In genomic region chr20:5511930-5512329, GRCh38 we compare ENCODE assay signal across 31 cellular contexts.
A peak's percentile ranks its signal among the peaks of the same experiment; 100 is the strongest.
DNase-seq lines count a peak whose midpoint lies in the region; ATAC-seq and TF ChIP-seq lines count a peak whose summit lies in the region.
"Had no signal": no experiment of that assay in that cellular context is flagged by ENCODE, and none has a peak within 500 bp of the region (broad histone marks: within the 10 kb centered on the region; RNA-seq: fewer than 3 reads in every experiment).

No MANE protein-coding gene starts in this region.

- no peak for TF ChIP-seq CTCF in activated CD8-positive, alpha-beta T cell treated with anti-CD3 and anti-CD28 coated beads for 36 hours (IDR thresholded peaks at IDR 0.05)
- TF ChIP-seq CTCF in WERI-Rb-1 (IDR thresholded peaks at IDR 0.05; ENCODE audit: low read depth, low read length), result no peak

- peaks cover 19% of the 10 kb centered on the region for H3K4me1 Mint-ChIP-seq in stimulated activated naive CD8-positive, alpha-beta T cell treated with anti-CD3 and anti-CD28 coated beads, Interleukin-15, amount 100 ng/mL, for 72 hours
- peaks cover 7% of the 10 kb centered on the region for H3K4me1 Mint-ChIP-seq in activated CD8-positive, alpha-beta T cell treated with anti-CD3 and anti-CD28 coated beads for 36 hours (ENCODE audit: low read depth)
- H3K4me1 Mint-ChIP-seq: B cell had no signal

- H3K27ac Mint-ChIP-seq in stimulated activated naive CD8-positive, alpha-beta T cell treated with anti-CD3 and anti-CD28 coated beads, Interleukin-15, amount 100 ng/mL, for 72 hours, result peak overlapping the region in 1 of 2 donors; percentile 81
- H3K27ac Mint-ChIP-seq in activated CD8-positive, alpha-beta T cell treated with anti-CD3 and anti-CD28 coated beads for 36 hours, result no peak overlapping the region
- H3K27ac Mint-ChIP-seq: B cell; GM23338; T-helper 1 cell treated with Interleukin-12 subunit alpha and Interleukin-12 subunit beta and Interleukin-4 antibody, amounts not matched to agents 30 μg/mL and 1 μg/mL, for 36 hours had no signal

- no peaks in the 10 kb centered on the region for H3K9me3 ChIP-seq in WERI-Rb-1 (ENCODE audit: severe bottlenecking)
- H3K9me3 ChIP-seq: left ventricle myocardium inferior, right atrium auricular region, stomach, uterus had no signal

- H3K27me3 ChIP-seq in WERI-Rb-1 (ENCODE audit: insufficient read depth, low read depth, severe bottlenecking), result no peaks in the 10 kb centered on the region
- H3K27me3 ChIP-seq: brain microvascular endothelial cell, right atrium auricular region, stomach, uterus had no signal

- no peaks in the 10 kb centered on the region for H3K36me3 Mint-ChIP-seq in activated CD8-positive, alpha-beta T cell treated with anti-CD3 and anti-CD28 coated beads for 36 hours (ENCODE audit: low read depth)

- H3K9me3 Mint-ChIP-seq in stimulated activated naive CD8-positive, alpha-beta T cell treated with anti-CD3 and anti-CD28 coated beads, Interleukin-15, amount 100 ng/mL, for 72 hours, result no peaks in the 10 kb centered on the region
- H3K9me3 Mint-ChIP-seq in activated CD8-positive, alpha-beta T cell treated with anti-CD3 and anti-CD28 coated beads for 36 hours, result peaks cover 1% of the 10 kb centered on the region
- H3K9me3 Mint-ChIP-seq: T-helper 1 cell treated with Interleukin-12 subunit alpha and Interleukin-12 subunit beta and Interleukin-4 antibody, amounts not matched to agents 30 μg/mL and 1 μg/mL, for 36 hours had no signal

- ATAC-seq in stimulated activated naive CD8-positive, alpha-beta T cell treated with anti-CD3 and anti-CD28 coated beads, Interleukin-15, amount 100 ng/mL, for 72 hours, result peak; percentile 89
- no peak for ATAC-seq in stimulated activated naive CD8-positive, alpha-beta T cell treated with anti-CD3 and anti-CD28 coated beads, Interleukin-15, Interleukin-2, amounts not matched to agents 100 U/mL and 50 U/mL, for 24 hours
- ATAC-seq in activated CD8-positive, alpha-beta T cell treated with anti-CD3 and anti-CD28 coated beads for 36 hours, result peak; percentile 42
- ATAC-seq in GM18870 (IDR thresholded peaks at IDR 0.05; ENCODE audit: unreplicated experiment) (no peak), HG03159 (IDR thresholded peaks at IDR 0.05; ENCODE audit: unreplicated experiment) (no peak)
- ATAC-seq: esophagus mucosa, GM23338, PC-3 had no signal

- intact Hi-C loops in activated CD8-positive, alpha-beta T cell treated with anti-CD3 and anti-CD28 coated beads for 36 hours (cut with micrococcal nuclease), result no loop called here

- CTCF ChIA-PET in activated CD8-positive, alpha-beta T cell treated with anti-CD3 and anti-CD28 coated beads for 36 hours (lab: Charles Lee), result interaction anchor here (1.4 kb wide), 1 partner anchor 17 kb away, joined by 3 read pairs; no protein-coding TSS in a partner anchor

- H3K36me3 ChIP-seq in WERI-Rb-1, result no peaks in the 10 kb centered on the region
- H3K36me3 ChIP-seq: brain microvascular endothelial cell, left ventricle myocardium inferior, right atrium auricular region, stomach, uterus had no signal

- POLR2A ChIA-PET in activated CD8-positive, alpha-beta T cell treated with anti-CD3 and anti-CD28 coated beads for 36 hours (lab: Charles Lee), result no interaction called here

- peak in 1 of 2 donors; percentile 20 for DNase-seq in stimulated activated naive CD8-positive, alpha-beta T cell treated with anti-CD3 and anti-CD28 coated beads, Interleukin-15, amount 100 ng/mL, for 72 hours
- no peak for DNase-seq in stimulated activated naive CD8-positive, alpha-beta T cell treated with anti-CD3 and anti-CD28 coated beads, Interleukin-15, Interleukin-2, amounts not matched to agents 100 U/mL and 50 U/mL, for 24 hours
- DNase-seq in MV-4-11 (lab: John Stamatoyannopoulos, UW) (peak; percentile 52), WERI-Rb-1 (no peak)
- DNase-seq in activated CD8-positive, alpha-beta T cell treated with anti-CD3 and anti-CD28 coated beads for 36 hours, result peak; percentile 24
- DNase-seq in stimulated activated CD4-positive, alpha-beta T cell treated with anti-CD3 and anti-CD28 coated beads, Interleukin-1b, Interleukin-23, amount 100 ng/mL, for 48 hours, result no peak
- DNase-seq: activated CD4-positive, alpha-beta T cell treated with anti-CD3 and anti-CD28 coated beads for 4 hours; activated naive CD4-positive, alpha-beta T cell treated with Interleukin-2 at 50 U/mL for 16 hours; amygdala; brain microvascular endothelial cell; cerebellar nuclear complex; dermis blood vessel endothelial cell; DMS53; left ventricle myocardium inferior; mesenchymal stem cell; NCI-H1092 treated with DMSO at 0.1 percent for 48 hours; NCI-H187 treated with DMSO at 0.1 percent for 48 hours; NCI-H2171; PC-3; stimulated activated CD4-positive, alpha-beta T cell treated with anti-CD3 and anti-CD28 coated beads, Interleukin-2, amount 100 ng/mL, for 24 hours; stomach; uterus had no signal

- no peaks in the 10 kb centered on the region for H3K27me3 Mint-ChIP-seq in stimulated activated naive CD8-positive, alpha-beta T cell treated with anti-CD3 and anti-CD28 coated beads, Interleukin-15, amount 100 ng/mL, for 72 hours
- H3K27me3 Mint-ChIP-seq in activated CD8-positive, alpha-beta T cell treated with anti-CD3 and anti-CD28 coated beads for 36 hours, result no peaks in the 10 kb centered on the region
- H3K27me3 Mint-ChIP-seq: B cell had no signal

- H3K4me3 Mint-ChIP-seq in stimulated activated naive CD8-positive, alpha-beta T cell treated with anti-CD3 and anti-CD28 coated beads, Interleukin-15, amount 100 ng/mL, for 72 hours, result peak overlapping the region in 1 of 2 donors; percentile 12
- no peak overlapping the region for H3K4me3 Mint-ChIP-seq in activated CD8-positive, alpha-beta T cell treated with anti-CD3 and anti-CD28 coated beads for 36 hours
- H3K4me3 Mint-ChIP-seq: B cell; GM23338; T-helper 1 cell treated with Interleukin-12 subunit alpha and Interleukin-12 subunit beta and Interleukin-4 antibody, amounts not matched to agents 30 μg/mL and 1 μg/mL, for 36 hours had no signal

- no peak overlapping the region for H3K27ac ChIP-seq in WERI-Rb-1
- H3K27ac ChIP-seq: brain microvascular endothelial cell, left ventricle myocardium inferior, right atrium auricular region, SK-N-MC, stomach, uterus had no signal

- no peak overlapping the region for H3K4me3 ChIP-seq in WERI-Rb-1 (ENCODE audit: low read depth, low read length)
- H3K4me3 ChIP-seq: GM23338, left ventricle myocardium inferior, right atrium auricular region, SK-N-MC, smooth muscle cell, stomach, uterus had no signal

Comparison
In these comparisons a context has a peak if more than half of its experiments do, and no peak if none do; other contexts are left out.
1. ATAC-seq: peak in stimulated activated naive CD8-positive, alpha-beta T cell treated with anti-CD3 and anti-CD28 coated beads, Interleukin-15, amount 100 ng/mL, for 72 hours (single experiment) and activated CD8-positive, alpha-beta T cell treated with anti-CD3 and anti-CD28 coated beads for 36 hours (single experiment); none in stimulated activated naive CD8-positive, alpha-beta T cell treated with anti-CD3 and anti-CD28 coated beads, Interleukin-15, Interleukin-2, amounts not matched to agents 100 U/mL and 50 U/mL, for 24 hours (single experiment), GM18870 (single experiment) and HG03159 (single experiment).
2. DNase-seq: peak in MV-4-11 (single experiment) and activated CD8-positive, alpha-beta T cell treated with anti-CD3 and anti-CD28 coated beads for 36 hours (single experiment); none in stimulated activated naive CD8-positive, alpha-beta T cell treated with anti-CD3 and anti-CD28 coated beads, Interleukin-15, Interleukin-2, amounts not matched to agents 100 U/mL and 50 U/mL, for 24 hours (single experiment), WERI-Rb-1 (single experiment) and stimulated activated CD4-positive, alpha-beta T cell treated with anti-CD3 and anti-CD28 coated beads, Interleukin-1b, Interleukin-23, amount 100 ng/mL, for 48 hours (single experiment).